13 cellular contexts compared by ENCODE assay signal in genomic region chr22:47220752-47221151, GRCh38.
A peak's percentile ranks its signal among the peaks of the same experiment; 100 is the strongest.
DNase-seq lines count a peak whose midpoint lies in the region; TF ChIP-seq lines count a peak whose summit lies in the region.
"Had no signal": no experiment of that assay in that cellular context is flagged by ENCODE, and none has a peak within 500 bp of the region (broad histone marks: within the 10 kb centered on the region; RNA-seq: fewer than 3 reads in every experiment).

No MANE protein-coding gene starts in this region.

- H3K79me2 ChIP-seq in mesendoderm (ENCODE audit: control insufficient read depth, insufficient read depth, low read length) = no peaks in the 10 kb centered on the region

- 53 to 59% methylated on average over 5 of the region's 5 CpGs for WGBS in endodermal cell (ENCODE audit: insufficient coverage in 1 of 2, insufficient read length in 1 of 2), 2 experiments
- WGBS in mesendoderm (ENCODE audit: extremely low coverage, insufficient coverage, low lambda C conversion rate) = no CpG with 5 or more reads among the region's 5 CpGs

- no peak overlapping the region for H3K4ac ChIP-seq in mesendoderm (ENCODE audit: low read depth, low read length)

- H2BK120ac ChIP-seq in mesendoderm (ENCODE audit: low read depth, low read length) = no peak overlapping the region

- H3K27me3 ChIP-seq in endodermal cell (ENCODE audit: control insufficient read depth, insufficient read depth, low read length, poor library complexity, severe bottlenecking) (no peaks in the 10 kb centered on the region), mesendoderm (ENCODE audit: insufficient read depth, low read length, poor library complexity) (no peaks in the 10 kb centered on the region)
- H3K27me3 ChIP-seq: BLaER1 treated with 17β-estradiol and CSF1 and Interleukin-3, amounts not matched to agents 10 nM and 100 nM had no signal

- H3K4me1 Mint-ChIP-seq in activated CD4-positive, alpha-beta T cell treated with anti-CD3 and anti-CD28 coated beads, Interleukin-2, amount 10 ng/mL, durations not matched to agents 24 days and 14 days = no peaks in the 10 kb centered on the region
- no peaks in the 10 kb centered on the region for H3K4me1 Mint-ChIP-seq in endodermal cell

- H3K4me2 ChIP-seq in mesendoderm (ENCODE audit: low read length) = no peak overlapping the region
- H3K4me2 ChIP-seq: BLaER1 treated with 17β-estradiol and CSF1 and Interleukin-3, amounts not matched to agents 10 nM and 100 nM had no signal

- H2AK5ac ChIP-seq in mesendoderm (ENCODE audit: low read length) = no peak overlapping the region

- no peak overlapping the region for H3K18ac ChIP-seq in mesendoderm (ENCODE audit: low read length)

- H2BK15ac ChIP-seq in mesendoderm (replicated peaks; ENCODE audit: low read depth) = no peak overlapping the region

- H3K27me3 Mint-ChIP-seq in activated CD4-positive, alpha-beta T cell treated with anti-CD3 and anti-CD28 coated beads, Interleukin-2, amount 10 ng/mL, durations not matched to agents 24 days and 14 days = no peaks in the 10 kb centered on the region
- no peaks in the 10 kb centered on the region for H3K27me3 Mint-ChIP-seq in endodermal cell (ENCODE audit: insufficient read depth)
- H3K27me3 Mint-ChIP-seq: CD4-positive, CD25-positive, alpha-beta regulatory T cell had no signal

- no peak overlapping the region for H4K8ac ChIP-seq in mesendoderm (ENCODE audit: low read depth, low read length)

- no peak overlapping the region for H3K23ac ChIP-seq in mesendoderm (ENCODE audit: low read length)

- H3K56ac ChIP-seq in mesendoderm (ENCODE audit: low read length) = no peak overlapping the region

- H3K4me1 ChIP-seq in endodermal cell (ENCODE audit: control insufficient read depth, insufficient read depth, low read length) (no peaks in the 10 kb centered on the region), mesendoderm (ENCODE audit: control insufficient read depth, low read depth, low read length) (no peaks in the 10 kb centered on the region)

- intact Hi-C loops in activated CD4-positive, alpha-beta T cell treated with anti-CD3 and anti-CD28 coated beads, Interleukin-2, amount 10 ng/mL, durations not matched to agents 24 days and 14 days (cut with micrococcal nuclease) = no loop called here

- no peak overlapping the region for H3K27ac Mint-ChIP-seq in activated CD4-positive, alpha-beta T cell treated with anti-CD3 and anti-CD28 coated beads, Interleukin-2, amount 10 ng/mL, durations not matched to agents 24 days and 14 days
- H3K27ac Mint-ChIP-seq in endodermal cell = no peak overlapping the region
- H3K27ac Mint-ChIP-seq: CD4-positive, CD25-positive, alpha-beta regulatory T cell had no signal

- H3K9ac ChIP-seq in endodermal cell (ENCODE audit: extremely low read depth, low read length, poor library complexity, severe bottlenecking) = no peak overlapping the region
- H3K9ac ChIP-seq in mesendoderm (ENCODE audit: low read length) = no peak overlapping the region
- H3K9ac ChIP-seq: BLaER1 treated with 17β-estradiol and CSF1 and Interleukin-3, amounts not matched to agents 10 nM and 100 nM had no signal

- no peak overlapping the region for H4K5ac ChIP-seq in mesendoderm (ENCODE audit: low read length)

- no peaks in the 10 kb centered on the region for H3K79me1 ChIP-seq in mesendoderm (ENCODE audit: low read length)

- H3K27ac ChIP-seq in endodermal cell (ENCODE audit: low read depth, low read length) (no peak overlapping the region), mesendoderm (ENCODE audit: low read depth, low read length) (no peak overlapping the region)
- H3K27ac ChIP-seq: 22Rv1; BLaER1 treated with 17β-estradiol and CSF1 and Interleukin-3, amounts not matched to agents 10 nM and 100 nM; HL-60 had no signal

- peak overlapping the region; percentile 2 for H3K4me3 ChIP-seq in endodermal cell (ENCODE audit: low read length)
- peak overlapping the region; percentile 1 for H3K4me3 ChIP-seq in mesendoderm (ENCODE audit: low read length)
- H3K4me3 ChIP-seq: BLaER1 treated with 17β-estradiol and CSF1 and Interleukin-3, amounts not matched to agents 10 nM and 100 nM had no signal

- H3K9me3 Mint-ChIP-seq in activated CD4-positive, alpha-beta T cell treated with anti-CD3 and anti-CD28 coated beads, Interleukin-2, amount 10 ng/mL, durations not matched to agents 24 days and 14 days = peaks cover 5% of the 10 kb centered on the region
- H3K9me3 Mint-ChIP-seq in endodermal cell = peaks cover 85% of the 10 kb centered on the region
- H3K9me3 Mint-ChIP-seq: CD4-positive, CD25-positive, alpha-beta regulatory T cell had no signal

- H3K36me3 Mint-ChIP-seq in activated CD4-positive, alpha-beta T cell treated with anti-CD3 and anti-CD28 coated beads, Interleukin-2, amount 10 ng/mL, durations not matched to agents 24 days and 14 days (ENCODE audit: low read depth) = no peaks in the 10 kb centered on the region
- H3K36me3 Mint-ChIP-seq in endodermal cell (ENCODE audit: low read depth) = no peaks in the 10 kb centered on the region
- H3K36me3 Mint-ChIP-seq: CD4-positive, CD25-positive, alpha-beta regulatory T cell had no signal

- peaks cover 30% of the 10 kb centered on the region for H3K9me3 ChIP-seq in endodermal cell (ENCODE audit: control insufficient read depth, low read length)
- H3K9me3 ChIP-seq: BLaER1 treated with 17β-estradiol and CSF1 and Interleukin-3, amounts not matched to agents 10 nM and 100 nM had no signal

- no peak overlapping the region for H2BK5ac ChIP-seq in mesendoderm (ENCODE audit: low read length)

- no peak overlapping the region for H3K4me3 Mint-ChIP-seq in activated CD4-positive, alpha-beta T cell treated with anti-CD3 and anti-CD28 coated beads, Interleukin-2, amount 10 ng/mL, durations not matched to agents 24 days and 14 days
- no peak overlapping the region for H3K4me3 Mint-ChIP-seq in endodermal cell
- H3K4me3 Mint-ChIP-seq: CD4-positive, CD25-positive, alpha-beta regulatory T cell had no signal

- peak; percentile 30 for DNase-seq in activated CD4-positive, alpha-beta T cell treated with anti-CD3 and anti-CD28 coated beads, Interleukin-2, amount 10 ng/mL, durations not matched to agents 24 days and 14 days
- DNase-seq in activated CD4-positive, alpha-beta T cell treated with anti-CD3 and anti-CD28 coated beads, Interleukin-2, amount 50 U/mL, for 4 hours = no peak
- DNase-seq in endodermal cell (no peak), mesendoderm (no peak), HCEC 1CT (no peak), NCI-H1436 treated with DMSO at 0.1 percent for 48 hours (lab: John Stamatoyannopoulos, UW) (no peak), AML-193 (lab: John Stamatoyannopoulos, UW) (no peak)
- DNase-seq: CD4-positive, CD25-positive, alpha-beta regulatory T cell; DMS53; GF-D8 had no signal

- H3K36me3 ChIP-seq in endodermal cell (ENCODE audit: control insufficient read depth, insufficient read depth, low read length) = no peaks in the 10 kb centered on the region
- H3K36me3 ChIP-seq in mesendoderm (ENCODE audit: control insufficient read depth, insufficient read depth, low read length) = no peaks in the 10 kb centered on the region
- H3K36me3 ChIP-seq: BLaER1 treated with 17β-estradiol and CSF1 and Interleukin-3, amounts not matched to agents 10 nM and 100 nM had no signal

- TF ChIP-seq CTCF in endodermal cell (conservative IDR thresholded peaks at IDR 0.05) = no peak
